In the genomic region with DNA sequence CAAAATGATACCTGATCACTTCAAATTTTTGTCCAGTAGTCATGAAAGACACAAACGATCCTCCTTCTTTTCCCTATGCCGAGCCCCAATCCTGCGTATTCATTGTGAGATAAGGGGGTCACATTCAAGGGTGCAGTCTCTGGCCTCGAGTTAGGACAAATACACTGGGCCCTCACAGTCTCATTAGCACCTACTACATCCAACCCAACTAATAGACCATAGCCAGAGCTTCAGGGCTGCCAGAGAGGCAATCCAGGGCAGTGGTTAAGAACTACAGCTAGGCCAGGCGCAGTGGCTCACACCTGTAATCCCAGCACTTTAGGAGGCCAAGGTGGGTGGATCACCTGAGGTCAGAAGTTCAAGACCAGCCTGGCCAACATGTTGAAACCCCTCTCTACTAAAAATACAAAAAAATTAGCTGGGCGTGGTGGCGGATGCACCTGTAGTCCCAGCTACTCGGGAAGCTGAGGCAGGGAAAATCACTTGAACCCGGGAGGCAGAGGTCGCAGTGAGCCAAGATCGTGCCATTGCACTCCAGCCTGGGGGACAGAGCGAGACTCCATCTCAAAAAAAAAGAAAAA, we compare ENCODE assay signal across 8 cellular contexts. TPM values are rescaled to one million over a fixed set of nuclear protein-coding genes. Genes with fewer than 3 reads are reported as not detected.
DNase-seq lines count a peak whose midpoint lies in the region; ATAC-seq, FAIRE-seq and TF ChIP-seq lines count a peak whose summit lies in the region.
"Not testable (repeated sequence)": the region's sequence is repeated elsewhere in the genome, so short reads cannot be mapped to it uniquely, and the experiment has no call there.

No MANE protein-coding gene starts in this region.

- H3K27me3 Mint-ChIP-seq in endodermal cell (ENCODE audit: insufficient read depth), result not testable (repeated sequence)

- H3K4me1 ChIP-seq in A549 (peaks cover 75% of the 10 kb centered on the region), HUES64 (ENCODE audit: insufficient read depth, low read length) (peaks cover 50% of the 10 kb centered on the region), endodermal cell (ENCODE audit: control insufficient read depth, insufficient read depth, low read length) (peaks cover 25% of the 10 kb centered on the region), mesendoderm (ENCODE audit: control insufficient read depth, low read depth, low read length) (peaks cover 15% of the 10 kb centered on the region), rectal smooth muscle tissue (ENCODE audit: control insufficient read depth, insufficient read depth, low read length) (peaks cover 13% of the 10 kb centered on the region), upper lobe of left lung (peaks cover 24 to 36% (median 29%) of the 10 kb centered on the region in 4 donors)
- H3K4me1 ChIP-seq in right cardiac atrium (ENCODE audit: control insufficient read depth, insufficient read depth, low read length), result not testable (repeated sequence)

- peak overlapping the region; percentile 93 for H3K27ac Mint-ChIP-seq in endodermal cell

- intact Hi-C loops in right cardiac atrium (cut with DNase I), result loop anchor here in 1 of 4 donors (5.0 kb wide), 1 partner anchor 43 kb away; a partner anchor contains a TSS

- H3K4me3 Mint-ChIP-seq in endodermal cell, result not testable (repeated sequence)

- H3K79me1 ChIP-seq in mesendoderm (ENCODE audit: low read length), result not testable (repeated sequence)

- H3K9me3 Mint-ChIP-seq in endodermal cell, result not testable (repeated sequence)

- WGBS in A549 (ENCODE audit: missing lambda C conversion rate), result 80% methylated on average over 11 of the region's 12 CpGs
- 90% methylated on average over 12 of the region's 12 CpGs for WGBS in HUES64
- WGBS in endodermal cell (ENCODE audit: insufficient coverage in 1 of 2, insufficient read length in 1 of 2), 2 experiments, result 93 to 98% methylated on average over 11 to 12 of the region's 12 CpGs
- WGBS in right cardiac atrium, result 85% methylated on average over 12 of the region's 12 CpGs
- WGBS in mesendoderm (ENCODE audit: extremely low coverage, insufficient coverage, low lambda C conversion rate), result no CpG with 5 or more reads among the region's 12 CpGs
- 92 to 95% methylated on average over 12 of the region's 12 CpGs for WGBS in upper lobe of left lung, 2 donors

- H3K27me3 ChIP-seq in HUES64 (ENCODE audit: insufficient read depth, low read length); endodermal cell (ENCODE audit: control insufficient read depth, insufficient read depth, low read length, poor library complexity, severe bottlenecking); right cardiac atrium (ENCODE audit: control insufficient read depth, insufficient read depth); mesendoderm (ENCODE audit: insufficient read depth, low read length, poor library complexity); rectal smooth muscle tissue (ENCODE audit: control insufficient read depth, insufficient read depth, low read length); upper lobe of left lung: not testable (repeated sequence)

- peak overlapping the region; percentile 83 to 93 for H3K27ac ChIP-seq in A549
- peak overlapping the region; percentile 92 for H3K27ac ChIP-seq in HUES64 (ENCODE audit: low read depth, low read length)
- peak overlapping the region; percentile 56 for H3K27ac ChIP-seq in VCaP
- H3K27ac ChIP-seq in endodermal cell (ENCODE audit: low read depth, low read length), result not testable (repeated sequence)
- peak overlapping the region; percentile 77 for H3K27ac ChIP-seq in right cardiac atrium (ENCODE audit: low read length)
- H3K27ac ChIP-seq in mesendoderm (ENCODE audit: low read depth, low read length), result peak overlapping the region; percentile 73
- peak overlapping the region; percentile 1 for H3K27ac ChIP-seq in rectal smooth muscle tissue (ENCODE audit: low read depth, low read length)
- H3K27ac ChIP-seq in upper lobe of left lung, result peak overlapping the region; percentile 6 to 68 (median 55)

- CTCF ChIA-PET in A549 (lab: Yijun Ruan, JAX), result interaction anchor here (0.9 to 9.5 kb wide), 4 partner anchors 44 to 78 kb away, joined by 3 to 47 read pairs (median 23); no protein-coding TSS in a partner anchor

- peaks cover 57% of the 10 kb centered on the region for H3K4me1 Mint-ChIP-seq in endodermal cell

- H3K9me3 ChIP-seq in A549; HUES64 (ENCODE audit: insufficient read depth, low read depth, low read length); endodermal cell (ENCODE audit: control insufficient read depth, low read length); right cardiac atrium (ENCODE audit: control insufficient read depth, low read length); upper lobe of left lung: not testable (repeated sequence)

- DNase-seq in A549 (ENCODE audit: low read depth in 1 of 2, low spot score in 1 of 2); endodermal cell; right cardiac atrium; mesendoderm; upper lobe of left lung: not testable (repeated sequence)

- ATAC-seq in A549; right cardiac atrium; upper lobe of left lung (ENCODE audit: low FRiP score in 2 of 2): not testable (repeated sequence)

- H2BK120ac ChIP-seq in mesendoderm (ENCODE audit: low read depth, low read length), result peak overlapping the region; percentile 96

- POLR2A ChIA-PET in A549 (lab: Yijun Ruan, JAX), result interaction anchor here (0.6 kb wide), 1 partner anchor 41 kb away, joined by 3 read pairs; a partner anchor contains a TSS

- H3K36me3 ChIP-seq in HUES64 (ENCODE audit: insufficient read depth, low read length); endodermal cell (ENCODE audit: control insufficient read depth, insufficient read depth, low read length); mesendoderm (ENCODE audit: control insufficient read depth, insufficient read depth, low read length); rectal smooth muscle tissue (ENCODE audit: control insufficient read depth, insufficient read depth, low read length); upper lobe of left lung: not testable (repeated sequence)

- not testable (repeated sequence) for H3K36me3 Mint-ChIP-seq in endodermal cell (ENCODE audit: low read depth)

- peak overlapping the region; percentile 52 for H3K4me2 ChIP-seq in A549
- not testable (repeated sequence) for H3K4me2 ChIP-seq in mesendoderm (ENCODE audit: low read length)

- TF ChIP-seq CTCF in A549 (IDR thresholded peaks at IDR 0.05); VCaP (conservative IDR thresholded peaks at IDR 0.05); endodermal cell (conservative IDR thresholded peaks at IDR 0.05); upper lobe of left lung (IDR thresholded peaks at IDR 0.05): not testable (repeated sequence)

- not testable (repeated sequence) for H4K5ac ChIP-seq in mesendoderm (ENCODE audit: low read length)

- H3K4me3 ChIP-seq in A549; HUES64 (ENCODE audit: low read length); endodermal cell (ENCODE audit: low read length); right cardiac atrium (ENCODE audit: low read length); mesendoderm (ENCODE audit: low read length); rectal smooth muscle tissue (ENCODE audit: low read length); upper lobe of left lung: not testable (repeated sequence)

- not testable (repeated sequence) for TF ChIP-seq EP300 in A549 (IDR thresholded peaks at IDR 0.05); upper lobe of left lung (IDR thresholded peaks at IDR 0.05)

- not testable (repeated sequence) for H3K79me2 ChIP-seq in mesendoderm (ENCODE audit: control insufficient read depth, insufficient read depth, low read length)

- not testable (repeated sequence) for H3K9ac ChIP-seq in HUES64 (ENCODE audit: low read depth, low read length); endodermal cell (ENCODE audit: extremely low read depth, low read length, poor library complexity, severe bottlenecking); rectal smooth muscle tissue (ENCODE audit: low read length)
- peak overlapping the region; percentile 41 for H3K9ac ChIP-seq in mesendoderm (ENCODE audit: low read length)

- peak overlapping the region; percentile 98 for H3K18ac ChIP-seq in mesendoderm (ENCODE audit: low read length)

- peak overlapping the region; percentile 49 for H2BK5ac ChIP-seq in mesendoderm (ENCODE audit: low read length)

- H2AK5ac ChIP-seq in mesendoderm (ENCODE audit: low read length), result not testable (repeated sequence)

- FAIRE-seq in A549 (lab: Jason Lieb, UNC), result not testable (repeated sequence)

- not testable (repeated sequence) for H4K8ac ChIP-seq in mesendoderm (ENCODE audit: low read depth, low read length)

- peak overlapping the region; percentile 85 for H3K4ac ChIP-seq in mesendoderm (ENCODE audit: low read depth, low read length)

- TF ChIP-seq POLR2A in A549 (IDR thresholded peaks at IDR 0.05; ENCODE audit: low read length); upper lobe of left lung (IDR thresholded peaks at IDR 0.05): not testable (repeated sequence)

- not testable (repeated sequence) for H2BK15ac ChIP-seq in mesendoderm (replicated peaks; ENCODE audit: low read depth)

- peak overlapping the region; percentile 70 for H3K56ac ChIP-seq in mesendoderm (ENCODE audit: low read length)

- not testable (repeated sequence) for TF ChIP-seq RAD21 in A549 (conservative IDR thresholded peaks at IDR 0.05 in 1 of 2, IDR thresholded peaks at IDR 0.05 in 1 of 2)

- not testable (repeated sequence) for H3K23ac ChIP-seq in mesendoderm (ENCODE audit: low read length)

RNA-seq across cellular contexts. Expression of a gene that starts 41.0 kb away (rescaled TPM):
- polyA plus RNA-seq in A549 (2011; rRNA removed), result 19.0 and 21.9 TPM in 2 replicates
- 24.5 and 35.6 TPM in 2 replicates for polyA plus RNA-seq in A549 (2012; cell fraction: cytosol; rRNA removed)
- polyA plus RNA-seq in A549 (2012; cell fraction: nucleus; rRNA removed), result 78.3 and 86.2 TPM in 2 replicates
- polyA plus RNA-seq in A549 (2017; fragmentation: RNase III; extraction: RNeasy Plus Mini Kit Qiagen cat#74134 plus additional on column Dnase treatment), result 12.3 to 16.6 TPM (median 15.4 TPM) in 3 replicates
- 28.6 and 29.4 TPM in 2 replicates for polyA minus RNA-seq in A549 (2011; rRNA and poly(A)+ RNA removed)
- 34.5 TPM for polyA plus RNA-seq in HUES64 (2013, experiment 1 of 2)
- 40.9 TPM for polyA plus RNA-seq in HUES64 (2013, experiment 2 of 2)
- 10 to 100 TPM; 43.9 to 65.3 TPM for total RNA-seq in endodermal cell
- polyA plus RNA-seq in endodermal cell (2013, experiment 1 of 2), result 46.6 TPM
- 45.2 TPM for polyA plus RNA-seq in endodermal cell (2013, experiment 2 of 2)
- 10 to 100 TPM; 22.5 to 72.5 (median 32.1) TPM for total RNA-seq in right cardiac atrium
- polyA plus RNA-seq in right cardiac atrium, result 44.2 TPM
- 153 TPM for polyA plus RNA-seq in mesendoderm (2013, experiment 1 of 2)
- 150 TPM for polyA plus RNA-seq in mesendoderm (2013, experiment 2 of 2)
- total RNA-seq in upper lobe of left lung, result 10 to 100 TPM; 26.9 to 80.9 (median 36.0) TPM
